19 cellular contexts compared by ENCODE assay signal in genomic region chr1:239237912-239238311, GRCh38.
DNase-seq lines count a peak whose midpoint lies in the region; ATAC-seq, FAIRE-seq and TF ChIP-seq lines count a peak whose summit lies in the region.
"Had no signal": no experiment of that assay in that cellular context is flagged by ENCODE, and none has a peak within 500 bp of the region (broad histone marks: within the 10 kb centered on the region; RNA-seq: fewer than 3 reads in every experiment).

No MANE protein-coding gene starts in this region.

- no peaks in the 10 kb centered on the region for H3K36me3 Mint-ChIP-seq in WTC11

- DNase-seq in DMS53 (lab: John Stamatoyannopoulos, UW), result peak; percentile 45
- no peak for DNase-seq in DMS53 treated with DMSO at 0.1 percent for 48 hours (lab: John Stamatoyannopoulos, UW; ENCODE audit: unreplicated experiment)
- peak; percentile 55 for DNase-seq in WTC11 (ENCODE audit: low spot score)
- DNase-seq in retinal pigment epithelial cell (ENCODE audit: low read depth), result no peak
- DNase-seq in sciatic nerve (ENCODE audit: low spot score), result no peak
- no peak for DNase-seq in NAMALWA (ENCODE audit: low spot score)
- DNase-seq in GM12892 (ENCODE audit: insufficient read length), result no peak
- DNase-seq: 8988T, C1 segment of cervical spinal cord, GOT3, Karpas-422, NCI-H1417 treated with DMSO at 0.1 percent for 48 hours, NCI-H2029 treated with DMSO at 0.1 percent for 48 hours, NCI-H345, NCI-H69, T-helper 17 cell had no signal

- no peaks in the 10 kb centered on the region for H3K27me3 Mint-ChIP-seq in WTC11 (ENCODE audit: low read depth)
- H3K27me3 Mint-ChIP-seq: T-helper 17 cell had no signal

- intact Hi-C loops in sciatic nerve (cut with DNase I), result no loop called here

- H3K4me3 ChIP-seq in retinal pigment epithelial cell (ENCODE audit: low read length), result no peak overlapping the region
- H3K4me3 ChIP-seq: GM12878 had no signal

- POLR2A ChIA-PET in WTC11 (lab: Charles Lee), result no interaction called here

- ATAC-seq in WTC11 (peak; percentile 96), sciatic nerve (no peak)
- ATAC-seq: GM12878, T-helper 17 cell had no signal

- H3K4me1 Mint-ChIP-seq in WTC11, result peaks cover 38% of the 10 kb centered on the region
- H3K4me1 Mint-ChIP-seq: T-helper 17 cell had no signal

- no peak overlapping the region for H3K4me3 Mint-ChIP-seq in WTC11
- H3K4me3 Mint-ChIP-seq: T-helper 17 cell had no signal

- no peak overlapping the region for H3K27ac Mint-ChIP-seq in WTC11
- H3K27ac Mint-ChIP-seq: T-helper 17 cell had no signal

- TF ChIP-seq CTCF in LNCAP (IDR thresholded peaks at IDR 0.05) (peak; percentile 65), WTC11 (IDR thresholded peaks at IDR 0.05) (no peak), retinal pigment epithelial cell (conservative IDR thresholded peaks at IDR 0.05; ENCODE audit: low read depth, low read length) (peak; percentile 22)

- no peaks in the 10 kb centered on the region for H3K9me3 Mint-ChIP-seq in WTC11

- CTCF ChIA-PET in WTC11 (lab: Charles Lee), result interaction anchor here (0.6 kb wide), 1 partner anchor 1430 kb away, joined by 3 read pairs; no protein-coding TSS in a partner anchor

- TF ChIP-seq POLR2A in GM12892 (IDR thresholded peaks at IDR 0.05; ENCODE audit: low read depth, low read length), result no peak

- FAIRE-seq in GM12892 (lab: Jason Lieb, UNC), result no peak
- FAIRE-seq: GM12878, RCC 7860 had no signal

TF ChIP-seq in WTC11, 78 proteins besides CTCF, POLR2A, EP300 and RAD21:
- TF ChIP-seq E2F1 (CRISPR knock-in tag; IDR thresholded peaks at IDR 0.05), result no peak
- TF ChIP-seq FOXJ3 (CRISPR knock-in tag; IDR thresholded peaks at IDR 0.05; ENCODE audit: borderline replicate concordance), result no peak
- TF ChIP-seq ZNF532 (CRISPR knock-in tag; IDR thresholded peaks at IDR 0.05; ENCODE audit: borderline replicate concordance), result no peak
- TF ChIP-seq TEAD1 (CRISPR knock-in tag; IDR thresholded peaks at IDR 0.05), result no peak
- no peak for TF ChIP-seq USF2 (CRISPR knock-in tag; IDR thresholded peaks at IDR 0.05)
- TF ChIP-seq OVOL2 (CRISPR knock-in tag; IDR thresholded peaks at IDR 0.05; ENCODE audit: borderline replicate concordance), result no peak
- no peak for TF ChIP-seq ATF3 (CRISPR knock-in tag; conservative IDR thresholded peaks at IDR 0.05)
- TF ChIP-seq ZNF138 (CRISPR knock-in tag; conservative IDR thresholded peaks at IDR 0.05), result no peak
- TF ChIP-seq ZNF281 (CRISPR knock-in tag; IDR thresholded peaks at IDR 0.05), result no peak
- TF ChIP-seq NFATC4 (CRISPR knock-in tag; IDR thresholded peaks at IDR 0.05), result no peak
- no peak for TF ChIP-seq FOXP4 (CRISPR knock-in tag; IDR thresholded peaks at IDR 0.05)
TF ChIP-seq in WTC11: peak in this region for 0.

Comparison
In these comparisons a context has a peak if more than half of its experiments do, and no peak if none do; other contexts are left out.
1. DNase-seq: peak in DMS53 (single experiment) and WTC11 (single experiment); none in DMS53 treated with DMSO at 0.1 percent for 48 hours (single experiment), retinal pigment epithelial cell (single experiment), sciatic nerve (single experiment), NAMALWA (single experiment) and GM12892 (single experiment).